10 cellular contexts compared by ENCODE assay signal in genomic region chr1:99527078-99527477, GRCh38.
DNase-seq lines count a peak whose midpoint lies in the region; ATAC-seq, FAIRE-seq and TF ChIP-seq lines count a peak whose summit lies in the region.
"Had no signal": no experiment of that assay in that cellular context is flagged by ENCODE, and none has a peak within 500 bp of the region (broad histone marks: within the 10 kb centered on the region; RNA-seq: fewer than 3 reads in every experiment).

No MANE protein-coding gene starts in this region.

- H3K4me1 ChIP-seq in Loucy (ENCODE audit: insufficient read depth, low read length, poor library complexity, severe bottlenecking): no peaks in the 10 kb centered on the region
- no peaks in the 10 kb centered on the region for H3K4me1 ChIP-seq in thyroid gland
- H3K4me1 ChIP-seq: uterus had no signal

- H3K4me3 ChIP-seq in Loucy (ENCODE audit: low read length, poor library complexity, severe bottlenecking) (no peak overlapping the region), thyroid gland (replicated peaks in 1 of 3) (no peak overlapping the region)
- H3K4me3 ChIP-seq: uterus had no signal

- peaks cover 31% of the 10 kb centered on the region for H3K4me1 Mint-ChIP-seq in brain

- H3K27me3 ChIP-seq in Loucy (ENCODE audit: insufficient read depth, low read length, poor library complexity, severe bottlenecking) (no peaks in the 10 kb centered on the region), thyroid gland (no peaks in the 10 kb centered on the region)
- H3K27me3 ChIP-seq: uterus had no signal

- no peak overlapping the region for H3K9ac ChIP-seq in Loucy (ENCODE audit: low read depth, low read length, poor library complexity, severe bottlenecking)

- WGBS in thyroid gland, 2 donors: 80 to 89% methylated on average over 3 of the region's 3 CpGs

- DNase-seq in AG20443 (ENCODE audit: low spot score) (peak; percentile 34), lung microvascular endothelial cell (ENCODE audit: low read depth in 2 of 2) (peak; percentile 23 to 45), NCI-H1417 treated with DMSO at 0.1 percent for 48 hours (lab: John Stamatoyannopoulos, UW) (no peak), GM12891 (ENCODE audit: insufficient read length, low spot score) (no peak), thyroid gland (no peak)
- DNase-seq: uterus had no signal

- H3K4me3 Mint-ChIP-seq in brain: no peak overlapping the region
- H3K4me3 Mint-ChIP-seq: activated naive CD8-positive, alpha-beta T cell had no signal

- H3K27me3 Mint-ChIP-seq in brain: peaks cover 15% of the 10 kb centered on the region

- TF ChIP-seq POLR2A in GM12891 (IDR thresholded peaks at IDR 0.05; ENCODE audit: low read depth, low read length): no peak
- TF ChIP-seq POLR2A in thyroid gland (IDR thresholded peaks at IDR 0.05): no peak

- H3K4me2 ChIP-seq in Loucy (ENCODE audit: low read depth, low read length, poor library complexity, severe bottlenecking): no peak overlapping the region

- H3K9me2 ChIP-seq in Loucy (replicated peaks; ENCODE audit: low read depth, low read length): no peaks in the 10 kb centered on the region

- H3K9me3 Mint-ChIP-seq in brain: peaks cover 0 to 13% (median 9%) of the 10 kb centered on the region in 5 experiments

- ATAC-seq in GM21737 (IDR thresholded peaks at IDR 0.05; ENCODE audit: unreplicated experiment): no peak

- H3K27ac ChIP-seq in thyroid gland: no peak overlapping the region
- H3K27ac ChIP-seq: uterus had no signal

- no peak for FAIRE-seq in GM12891 (lab: Jason Lieb, UNC)

- H3K36me3 ChIP-seq in Loucy (ENCODE audit: insufficient read depth, low read length) (no peaks in the 10 kb centered on the region), thyroid gland (no peaks in the 10 kb centered on the region)
- H3K36me3 ChIP-seq: uterus had no signal

- H2AFZ ChIP-seq in Loucy (ENCODE audit: low read length): peak overlapping the region; percentile 56

- peak overlapping the region in 3 of 5 experiments; percentile 9 to 49 (median 14) for H3K27ac Mint-ChIP-seq in brain
- H3K27ac Mint-ChIP-seq: activated naive CD8-positive, alpha-beta T cell had no signal

- no peaks in the 10 kb centered on the region for H3F3A ChIP-seq in Loucy (ENCODE audit: low read depth)

- no peaks in the 10 kb centered on the region; the same call in 1 of the 2 replicates for H3K9me3 ChIP-seq in Loucy (ENCODE audit: insufficient read depth, low read depth, low read length)
- no peaks in the 10 kb centered on the region for H3K9me3 ChIP-seq in thyroid gland
- H3K9me3 ChIP-seq: uterus had no signal

- no peaks in the 10 kb centered on the region for H3K79me2 ChIP-seq in Loucy (ENCODE audit: insufficient read depth, low read length)

- H3K36me3 Mint-ChIP-seq in brain: peaks cover 5% of the 10 kb centered on the region
- H3K36me3 Mint-ChIP-seq: activated naive CD8-positive, alpha-beta T cell had no signal

- TF ChIP-seq CTCF in Loucy (conservative IDR thresholded peaks at IDR 0.05; ENCODE audit: low read length): peak; percentile 74
- TF ChIP-seq CTCF in brain (conservative IDR thresholded peaks at IDR 0.05): peak in 1 of 2 experiments; percentile 61
- peak in 1 of 6 experiments; percentile 18 for TF ChIP-seq CTCF in thyroid gland (IDR thresholded peaks at IDR 0.05)

- intact Hi-C loops in thyroid gland (cut with DNase I): no loop called here

- H4K20me1 ChIP-seq in Loucy (ENCODE audit: insufficient read depth, low read length, poor library complexity, severe bottlenecking): no peaks in the 10 kb centered on the region

TF ChIP-seq in GM12891, 5 proteins besides CTCF, POLR2A, EP300 and RAD21:
- TF ChIP-seq SPI1 (IDR thresholded peaks at IDR 0.05; ENCODE audit: low read depth, low read length) (no peak), POU2F2 (IDR thresholded peaks at IDR 0.05; ENCODE audit: low read depth, low read length) (no peak), POLR2AphosphoS5 (IDR thresholded peaks at IDR 0.05; ENCODE audit: low read depth, low read length) (no peak), PAX5 (IDR thresholded peaks at IDR 0.05; ENCODE audit: insufficient read depth, low read length, severe bottlenecking) (no peak), TAF1 (IDR thresholded peaks at IDR 0.05; ENCODE audit: low read depth, low read length) (no peak)

Comparison
In these comparisons a context has a peak if more than half of its experiments do, and no peak if none do; other contexts are left out.
1. DNase-seq: peak in AG20443 (single experiment) and lung microvascular endothelial cell (2 of 2); none in NCI-H1417 treated with DMSO at 0.1 percent for 48 hours (single experiment), GM12891 (single experiment) and thyroid gland (0 of 2).